Comparison of ENCODE assay signal across 18 cellular contexts in the genomic region with DNA sequence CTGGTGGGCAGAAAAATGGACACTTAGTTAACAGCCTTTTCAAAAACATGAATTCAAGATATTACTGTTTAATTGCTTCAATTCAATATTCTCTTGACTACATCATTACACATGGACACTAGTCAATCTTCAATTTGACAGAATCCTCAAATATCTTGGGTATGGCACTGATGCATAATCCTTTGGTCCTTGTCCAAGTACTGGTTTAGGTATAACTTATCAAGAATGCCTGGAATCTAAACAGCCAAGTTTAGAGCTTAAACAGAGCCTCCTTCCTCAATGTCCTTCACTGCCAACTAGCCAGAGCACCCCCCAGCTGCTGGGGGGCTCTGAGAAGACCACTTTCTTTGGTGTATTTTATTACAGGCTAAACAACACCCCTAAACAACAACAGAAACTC.
DNase-seq lines count a peak whose midpoint lies in the region; ATAC-seq, FAIRE-seq and TF ChIP-seq lines count a peak whose summit lies in the region.
"Had no signal": no experiment of that assay in that cellular context is flagged by ENCODE, and none has a peak within 500 bp of the region (broad histone marks: within the 10 kb centered on the region; RNA-seq: fewer than 3 reads in every experiment).

No MANE protein-coding gene starts in this region.

- H3K27ac ChIP-seq in A549 (no peak overlapping the region), IMR-90 (ENCODE audit: insufficient read depth, low read length) (no peak overlapping the region), mesendoderm (ENCODE audit: low read depth, low read length) (peak overlapping the region; percentile 52), neuronal stem cell (replicated peaks; ENCODE audit: low read length) (no peak overlapping the region)

- TF ChIP-seq RAD21 in A549 (conservative IDR thresholded peaks at IDR 0.05 in 1 of 2, IDR thresholded peaks at IDR 0.05 in 1 of 2) (no peak), IMR-90 (IDR thresholded peaks at IDR 0.05; ENCODE audit: low read length) (no peak)

- H3K14ac ChIP-seq in IMR-90 (replicated peaks; ENCODE audit: low read depth, low read length) (no peak overlapping the region), neuronal stem cell (ENCODE audit: low read length) (no peak overlapping the region)

- POLR2A ChIA-PET in A549 (lab: Yijun Ruan, JAX), result no interaction called here
- POLR2A ChIA-PET in IMR-90 (lab: Charles Lee; ENCODE audit: unreplicated experiment), result interaction anchor here (0.6 kb wide), 1 partner anchor 20 kb away, joined by 3 read pairs; no protein-coding TSS in a partner anchor

- H2AFZ ChIP-seq in IMR-90 (replicated peaks; ENCODE audit: low read length, poor library complexity), result no peak overlapping the region
- no peak overlapping the region for H2AFZ ChIP-seq in neuronal stem cell (ENCODE audit: low read length)

- H3K4me1 ChIP-seq in A549 (peaks cover 33% of the 10 kb centered on the region), IMR-90 (ENCODE audit: control insufficient read depth, insufficient read depth, low read length) (peaks cover 10% of the 10 kb centered on the region), mesendoderm (ENCODE audit: control insufficient read depth, low read depth, low read length) (peaks cover 8% of the 10 kb centered on the region), neuronal stem cell (ENCODE audit: control insufficient read depth in 2 of 2, insufficient read depth in 1 of 2, low read depth in 1 of 2, low read length in 2 of 2) (peaks cover 0 to 1% of the 10 kb centered on the region in 2 donors)

- intact Hi-C loops in IMR-90 (cut with micrococcal nuclease), result no loop called here

- H4K91ac ChIP-seq in IMR-90 (ENCODE audit: insufficient read depth, low read depth, low read length) (no peak overlapping the region), neuronal stem cell (ENCODE audit: low read depth, low read length, poor library complexity) (no peak overlapping the region)

- H3K36me3 ChIP-seq in IMR-90 (ENCODE audit: control insufficient read depth, insufficient read depth, low read length), result no peaks in the 10 kb centered on the region
- H3K36me3 ChIP-seq in mesendoderm (ENCODE audit: control insufficient read depth, insufficient read depth, low read length), result no peaks in the 10 kb centered on the region
- H3K36me3 ChIP-seq in neuronal stem cell (replicated peaks in 1 of 2; ENCODE audit: control insufficient read depth in 2 of 2, insufficient read depth in 2 of 2, low read length in 2 of 2), result no peaks in the 10 kb centered on the region

- H3K9me1 ChIP-seq in IMR-90 (ENCODE audit: insufficient read depth, low read length), result no peaks in the 10 kb centered on the region; the same call in 1 of the 2 replicates

- TF ChIP-seq EP300 in A549 (IDR thresholded peaks at IDR 0.05), result no peak

- H3K56ac ChIP-seq in IMR-90 (ENCODE audit: extremely low read depth, insufficient read depth, low read length) (no peak overlapping the region), mesendoderm (ENCODE audit: low read length) (no peak overlapping the region)

- H4K5ac ChIP-seq in IMR-90 (ENCODE audit: low read depth, low read length) (no peak overlapping the region), mesendoderm (ENCODE audit: low read length) (no peak overlapping the region)

- TF ChIP-seq POLR2A in A549 (IDR thresholded peaks at IDR 0.05; ENCODE audit: low read length) (no peak), IMR-90 (IDR thresholded peaks at IDR 0.05; ENCODE audit: low read depth, low read length) (no peak)

- H3K4ac ChIP-seq in IMR-90 (ENCODE audit: low read depth, low read length) (no peak overlapping the region), mesendoderm (ENCODE audit: low read depth, low read length) (no peak overlapping the region), neuronal stem cell (ENCODE audit: low read length) (no peak overlapping the region)

- H2BK5ac ChIP-seq in IMR-90 (ENCODE audit: low read depth, low read length, poor library complexity, severe bottlenecking) (no peak overlapping the region), mesendoderm (ENCODE audit: low read length) (no peak overlapping the region), neuronal stem cell (ENCODE audit: low read length) (no peak overlapping the region)

- in situ Hi-C loops in IMR-90 (cut with MboI; ENCODE audit: low sequenced_read_pairs), result no loop called here

- no peak for TF ChIP-seq CTCF in A549 (IDR thresholded peaks at IDR 0.05)
- TF ChIP-seq CTCF in IMR-90 (conservative IDR thresholded peaks at IDR 0.05; ENCODE audit: low read depth, low read length), result no peak
- no peak for TF ChIP-seq CTCF in epithelial cell of proximal tubule (conservative IDR thresholded peaks at IDR 0.05; ENCODE audit: low read depth, low read length)

- H3K9ac ChIP-seq in IMR-90 (ENCODE audit: low read depth, low read length) (no peak overlapping the region), mesendoderm (ENCODE audit: low read length) (no peak overlapping the region), neuronal stem cell (ENCODE audit: low read depth, low read length, poor library complexity) (no peak overlapping the region)

- H2AK9ac ChIP-seq in IMR-90 (replicated peaks; ENCODE audit: low read depth, low read length, poor library complexity), result no peak overlapping the region

- no peak overlapping the region for H2BK12ac ChIP-seq in neuronal stem cell (ENCODE audit: low read length)

- no peak for ATAC-seq in A549
- ATAC-seq in IMR-90 (ENCODE audit: low read depth), result peak; percentile 50
- ATAC-seq in GM18867 (IDR thresholded peaks at IDR 0.05; ENCODE audit: unreplicated experiment), result no peak

- H3K18ac ChIP-seq in IMR-90 (ENCODE audit: low read depth, low read length), result no peak overlapping the region
- peak overlapping the region; percentile 3 for H3K18ac ChIP-seq in mesendoderm (ENCODE audit: low read length)
- H3K18ac ChIP-seq in neuronal stem cell (ENCODE audit: low read length), result no peak overlapping the region

- H3K23ac ChIP-seq in IMR-90 (ENCODE audit: low read depth, low read length) (no peak overlapping the region), mesendoderm (ENCODE audit: low read length) (no peak overlapping the region), neuronal stem cell (ENCODE audit: low read depth, low read length, poor library complexity) (no peak overlapping the region)

- peak overlapping the region; percentile 45 for H2BK120ac ChIP-seq in IMR-90 (ENCODE audit: low read depth, low read length)
- no peak overlapping the region for H2BK120ac ChIP-seq in mesendoderm (ENCODE audit: low read depth, low read length)
- H2BK120ac ChIP-seq in neuronal stem cell (ENCODE audit: low read depth, low read length), result no peak overlapping the region

- no peaks in the 10 kb centered on the region for H4K20me1 ChIP-seq in IMR-90 (ENCODE audit: insufficient read depth, low read length)

- no peaks in the 10 kb centered on the region for H3K9me3 ChIP-seq in A549
- H3K9me3 ChIP-seq in IMR-90 (ENCODE audit: control insufficient read depth, insufficient read depth, low read length), result 0 out of 2 replicates have a peak, but pooled peaks cover 2% of the 10 kb centered on the region
- no peaks in the 10 kb centered on the region for H3K9me3 ChIP-seq in neuronal stem cell (replicated peaks in 1 of 2; ENCODE audit: control insufficient read depth in 2 of 2, insufficient read depth in 1 of 2, low read depth in 1 of 2, low read length in 2 of 2)

- peaks cover 7% of the 10 kb centered on the region; the same call in 1 of the 2 replicates for H3K27me3 ChIP-seq in IMR-90 (ENCODE audit: control insufficient read depth, insufficient read depth, low read length)
- H3K27me3 ChIP-seq in mesendoderm (ENCODE audit: insufficient read depth, low read length, poor library complexity), result no peaks in the 10 kb centered on the region
- no peaks in the 10 kb centered on the region for H3K27me3 ChIP-seq in neuronal stem cell (ENCODE audit: control insufficient read depth in 3 of 3, insufficient read depth in 3 of 3, low read depth in 1 of 3, low read length in 3 of 3)

- BruUV-seq in IMR-90 (replicated peaks; lab: Mats Ljungman, UMichigan), result no TSS peak

- FAIRE-seq in A549 (lab: Jason Lieb, UNC), result peak; percentile 43
- FAIRE-seq: D721Med, H54 had no signal

- H2AK5ac ChIP-seq in IMR-90 (ENCODE audit: low read depth, low read length) (no peak overlapping the region), mesendoderm (ENCODE audit: low read length) (no peak overlapping the region), neuronal stem cell (ENCODE audit: low read depth, low read length) (no peak overlapping the region)

- H3K4me2 ChIP-seq in A549 (peak overlapping the region; percentile 28; the same call in 2 of the 3 replicates), IMR-90 (ENCODE audit: low read depth, low read length) (no peak overlapping the region), mesendoderm (ENCODE audit: low read length) (no peak overlapping the region), neuronal stem cell (ENCODE audit: insufficient read depth, low read length, poor library complexity, severe bottlenecking) (no peak overlapping the region)

- no peak for DNase-seq in A549 (ENCODE audit: low read depth in 1 of 2, low spot score in 1 of 2)
- no peak for DNase-seq in IMR-90
- peak; percentile 44 for DNase-seq in epithelial cell of proximal tubule (ENCODE audit: low read depth)
- DNase-seq in mesendoderm, result no peak
- no peak for DNase-seq in hippocampal formation (lab: John Stamatoyannopoulos, UW)
- DNase-seq in neuronal stem cell (ENCODE audit: low spot score), result no peak
- DNase-seq in nucleus accumbens (lab: John Stamatoyannopoulos, UW), result no peak
- DNase-seq: EL, KBM-7, NCI-H1092 treated with DMSO at 0.1 percent for 48 hours, NCI-H1436 treated with DMSO at 0.1 percent for 48 hours, NCI-H1930, NCI-H2227 treated with DMSO at 0.1 percent for 48 hours, NCI-H510A treated with DMSO at 0.1 percent for 48 hours, NCI-H748 treated with DMSO at 0.1 percent for 48 hours had no signal

- peak overlapping the region; percentile 37; the same call in 1 of the 2 replicates for H2BK20ac ChIP-seq in IMR-90 (ENCODE audit: low read depth, low read length)

- no peak overlapping the region for H3K4me3 ChIP-seq in A549
- no peak overlapping the region for H3K4me3 ChIP-seq in IMR-90 (ENCODE audit: insufficient read depth, low read depth, low read length)
- no peak overlapping the region for H3K4me3 ChIP-seq in epithelial cell of proximal tubule (ENCODE audit: low read depth, low read length)
- no peak overlapping the region for H3K4me3 ChIP-seq in mesendoderm (ENCODE audit: low read length)
- no peak overlapping the region for H3K4me3 ChIP-seq in neuronal stem cell (ENCODE audit: low read length in 2 of 2)

- CTCF ChIA-PET in A549 (lab: Yijun Ruan, JAX) (no interaction called here), IMR-90 (lab: Yijun Ruan, JAX) (interaction anchor here (0.6 kb wide), 1 partner anchor 392 kb away, joined by 3 read pairs; no protein-coding TSS in a partner anchor)

- no peaks in the 10 kb centered on the region for H3K79me2 ChIP-seq in mesendoderm (ENCODE audit: control insufficient read depth, insufficient read depth, low read length)

- H4K8ac ChIP-seq in IMR-90 (ENCODE audit: low read depth in 2 of 2, low read length in 2 of 2) (no peak overlapping the region), mesendoderm (ENCODE audit: low read depth, low read length) (no peak overlapping the region), neuronal stem cell (ENCODE audit: low read depth, low read length) (no peak overlapping the region)

- dilution Hi-C loops in IMR-90 (cut with HindIII; ENCODE audit: low sequenced_read_pairs, unreplicated experiment), result no loop called here

- H2BK15ac ChIP-seq in IMR-90 (ENCODE audit: low read depth, low read length), result no peak overlapping the region
- H2BK15ac ChIP-seq in mesendoderm (replicated peaks; ENCODE audit: low read depth), result no peak overlapping the region
- H2BK15ac ChIP-seq in neuronal stem cell (ENCODE audit: low read length), result no peak overlapping the region

- H3K79me1 ChIP-seq in IMR-90 (ENCODE audit: low read depth in 1 of 2, low read length in 2 of 2) (no peaks in the 10 kb centered on the region), mesendoderm (ENCODE audit: low read length) (no peaks in the 10 kb centered on the region), neuronal stem cell (ENCODE audit: low read depth, low read length) (no peaks in the 10 kb centered on the region)
